21 cellular contexts compared by ENCODE assay signal in genomic region chr20:9031951-9032350, GRCh38. TPM values are rescaled to one million over a fixed set of nuclear protein-coding genes. Genes with fewer than 3 reads are reported as not detected.
"Had no signal": no experiment of that assay in that cellular context is flagged by ENCODE, and none has a peak within 500 bp of the region (broad histone marks: within the 10 kb centered on the region; RNA-seq: fewer than 3 reads in every experiment).

No MANE protein-coding gene starts in this region.

- H3K4me1 Mint-ChIP-seq: activated CD4-positive, alpha-beta T cell treated with anti-CD3 and anti-CD28 coated beads for 36 hours; activated naive CD8-positive, alpha-beta T cell treated with anti-CD3 and anti-CD28 coated beads, Interleukin-2, amount 10 ng/mL, durations not matched to agents 7 days and 5 days; T-cell had no signal

- H3K4me3 ChIP-seq: colonic mucosa, heart left ventricle, left ventricle myocardium inferior, tibial nerve had no signal

- DNase-seq: activated CD4-positive, alpha-beta T cell treated with anti-CD3 and anti-CD28 coated beads for 36 hours; activated CD4-positive, alpha-beta T cell treated with anti-CD3 and anti-CD28 coated beads, Interleukin-2, amount 50 U/mL, for 48 hours; activated naive CD8-positive, alpha-beta T cell treated with anti-CD3 and anti-CD28 coated beads, Interleukin-2, amount 10 ng/mL, durations not matched to agents 7 days and 5 days; brain microvascular endothelial cell; central memory CD4-positive, alpha-beta T cell; colonic mucosa; erythroblast; heart left ventricle; left ventricle myocardium inferior; mammary epithelial cell; midbrain; nephron progenitor cell; nucleus accumbens; stimulated activated CD8-positive, alpha-beta memory T cell treated with anti-CD3 and anti-CD28 coated beads, Interleukin-4, amount 100 ng/mL, for 48 hours; stimulated activated naive CD4-positive, alpha-beta T cell; T-cell had no signal

- H3K27ac ChIP-seq: brain microvascular endothelial cell, colonic mucosa, heart left ventricle, left ventricle myocardium inferior, tibial nerve had no signal

- H3K27me3 ChIP-seq: brain microvascular endothelial cell, colonic mucosa, heart left ventricle, tibial nerve had no signal

- H3K27ac Mint-ChIP-seq: activated CD4-positive, alpha-beta T cell treated with anti-CD3 and anti-CD28 coated beads for 36 hours; activated naive CD8-positive, alpha-beta T cell treated with anti-CD3 and anti-CD28 coated beads, Interleukin-2, amount 10 ng/mL, durations not matched to agents 7 days and 5 days; nephron progenitor cell; T-cell; WTC11 had no signal

- H3K9me3 ChIP-seq: colonic mucosa, left ventricle myocardium inferior, tibial nerve had no signal

- H3K4me3 Mint-ChIP-seq: activated CD4-positive, alpha-beta T cell treated with anti-CD3 and anti-CD28 coated beads for 36 hours; activated naive CD8-positive, alpha-beta T cell treated with anti-CD3 and anti-CD28 coated beads, Interleukin-2, amount 10 ng/mL, durations not matched to agents 7 days and 5 days; nephron progenitor cell; T-cell; WTC11 had no signal

- H3K36me3 Mint-ChIP-seq: activated naive CD8-positive, alpha-beta T cell treated with anti-CD3 and anti-CD28 coated beads, Interleukin-2, amount 10 ng/mL, durations not matched to agents 7 days and 5 days; T-cell; WTC11 had no signal

- H3K27me3 Mint-ChIP-seq: activated CD4-positive, alpha-beta T cell treated with anti-CD3 and anti-CD28 coated beads for 36 hours; activated naive CD8-positive, alpha-beta T cell treated with anti-CD3 and anti-CD28 coated beads, Interleukin-2, amount 10 ng/mL, durations not matched to agents 7 days and 5 days; T-cell had no signal

- FAIRE-seq: endometrium, frontal cortex, urothelium cell line had no signal

- ATAC-seq: activated CD4-positive, alpha-beta T cell treated with anti-CD3 and anti-CD28 coated beads for 36 hours; heart left ventricle; T-cell; WTC11 had no signal

- H3K4me1 ChIP-seq: colonic mucosa, heart left ventricle, left ventricle myocardium inferior, tibial nerve had no signal

- H3K36me3 ChIP-seq: brain microvascular endothelial cell, colonic mucosa, heart left ventricle, left ventricle myocardium inferior, tibial nerve had no signal

RNA-seq across cellular contexts. Expression of gene PLCB4, which starts 36.9 kb away (rescaled TPM):
- total RNA-seq: activated naive CD8-positive, alpha-beta T cell treated with anti-CD3 and anti-CD28 coated beads, Interleukin-2, amount 10 ng/mL, durations not matched to agents 7 days and 5 days had no signal
